ENCODE assay signal across 22 cellular contexts in the genomic region with DNA sequence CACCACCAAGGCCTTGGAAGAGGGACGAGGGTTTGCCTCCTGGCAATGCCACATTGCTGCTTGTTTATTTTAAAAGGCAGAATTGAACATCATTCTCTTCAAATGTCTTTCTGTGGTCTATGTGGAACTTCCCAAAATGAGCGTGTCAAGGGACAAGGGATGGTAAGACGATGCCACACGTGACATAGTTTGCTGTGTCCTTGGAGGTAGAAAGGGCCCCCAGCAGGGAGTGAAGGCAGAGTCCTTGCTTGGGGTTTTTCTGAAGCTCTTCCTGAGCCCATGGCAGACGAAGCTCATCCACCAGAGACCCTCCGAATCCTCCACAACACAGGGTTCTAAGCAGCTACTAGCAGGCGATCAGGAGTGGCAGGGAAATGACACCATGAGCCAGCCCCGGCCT. TPM values are rescaled to one million over a fixed set of nuclear protein-coding genes. Genes with fewer than 3 reads are reported as not detected.
"Had no signal": no experiment of that assay in that cellular context is flagged by ENCODE, and none has a peak within 500 bp of the region (broad histone marks: within the 10 kb centered on the region; RNA-seq: fewer than 3 reads in every experiment).

No MANE protein-coding gene starts in this region.

- H3K9me3 ChIP-seq: left ventricle myocardium inferior had no signal

- H3K9me3 Mint-ChIP-seq: activated naive CD8-positive, alpha-beta T cell treated with anti-CD3 and anti-CD28 coated beads, Interleukin-2, amount 10 ng/mL, durations not matched to agents 7 days and 5 days; activated T-helper 1 cell treated with anti-CD3 and anti-CD28 coated beads, Interleukin-12 subunit alpha, Interleukin-12 subunit beta, Interleukin-2, Interleukin-4 antibody, amounts not matched to agents 30 ng/mL and 10 ng/mL and 1 ng/mL, durations not matched to agents 14 hours and 24 hours and 36 hours; T-helper 2 cell treated with Interferon-gamma antibody and Interleukin-4, amounts not matched to agents 5 μg/mL and 100 μg/mL, for 36 hours had no signal

- H3K36me3 Mint-ChIP-seq: activated naive CD8-positive, alpha-beta T cell treated with anti-CD3 and anti-CD28 coated beads, Interleukin-2, amount 10 ng/mL, durations not matched to agents 7 days and 5 days; brain; WTC11 had no signal

- H3K4me3 Mint-ChIP-seq: activated CD4-positive, alpha-beta T cell treated with anti-CD3 and anti-CD28 coated beads for 36 hours; activated naive CD8-positive, alpha-beta T cell treated with anti-CD3 and anti-CD28 coated beads, Interleukin-2, amount 10 ng/mL, durations not matched to agents 7 days and 5 days; activated T-helper 1 cell treated with anti-CD3 and anti-CD28 coated beads, Interleukin-12 subunit alpha, Interleukin-12 subunit beta, Interleukin-2, Interleukin-4 antibody, amounts not matched to agents 30 ng/mL and 10 ng/mL and 1 ng/mL, durations not matched to agents 14 hours and 24 hours and 36 hours; brain; T-helper 2 cell treated with Interferon-gamma antibody and Interleukin-4, amounts not matched to agents 5 μg/mL and 100 μg/mL, for 36 hours; WTC11 had no signal

- ATAC-seq: activated CD4-positive, alpha-beta T cell treated with anti-CD3 and anti-CD28 coated beads for 36 hours; WTC11 had no signal

- H3K4me3 ChIP-seq: dorsolateral prefrontal cortex, left ventricle myocardium inferior had no signal

- DNase-seq: activated CD4-positive, alpha-beta T cell treated with anti-CD3 and anti-CD28 coated beads for 36 hours; activated CD4-positive, alpha-beta T cell treated with anti-CD3 and anti-CD28 coated beads, Interleukin-2, amount 50 U/mL, for 48 hours; activated naive CD8-positive, alpha-beta T cell treated with anti-CD3 and anti-CD28 coated beads, Interleukin-2, amount 10 ng/mL, durations not matched to agents 7 days and 5 days; caudate nucleus; dorsolateral prefrontal cortex; foreskin melanocyte; kidney glomerular epithelial cell; left ventricle myocardium inferior; mammary epithelial cell; occipital lobe; retina; stimulated activated CD4-positive, alpha-beta T cell treated with anti-CD3 and anti-CD28 coated beads, Interleukin-12 subunit alpha, Interleukin-12 subunit beta, amount 100 ng/mL, for 4 hours; stimulated activated CD4-positive, alpha-beta T cell treated with anti-CD3 and anti-CD28 coated beads, Interleukin-1b, Interleukin-23, amount 100 ng/mL, for 48 hours; stimulated activated naive CD4-positive, alpha-beta T cell treated with Interleukin-2 at 50 U/mL for 16 hours; trophoblast cell had no signal

- H3K36me3 ChIP-seq: left ventricle myocardium inferior had no signal

- H3K27ac ChIP-seq: dorsolateral prefrontal cortex, epithelial cell of prostate, left ventricle myocardium inferior had no signal

- H3K27ac Mint-ChIP-seq: activated CD4-positive, alpha-beta T cell treated with anti-CD3 and anti-CD28 coated beads for 36 hours; activated naive CD8-positive, alpha-beta T cell treated with anti-CD3 and anti-CD28 coated beads, Interleukin-2, amount 10 ng/mL, durations not matched to agents 7 days and 5 days; activated T-helper 1 cell treated with anti-CD3 and anti-CD28 coated beads, Interleukin-12 subunit alpha, Interleukin-12 subunit beta, Interleukin-2, Interleukin-4 antibody, amounts not matched to agents 30 ng/mL and 10 ng/mL and 1 ng/mL, durations not matched to agents 14 hours and 24 hours and 36 hours; brain; T-helper 2 cell treated with Interferon-gamma antibody and Interleukin-4, amounts not matched to agents 5 μg/mL and 100 μg/mL, for 36 hours; WTC11 had no signal

RNA-seq across cellular contexts. Expression of a gene that starts 28.3 kb away (rescaled TPM):
- total RNA-seq: activated naive CD8-positive, alpha-beta T cell treated with anti-CD3 and anti-CD28 coated beads, Interleukin-2, amount 10 ng/mL, durations not matched to agents 7 days and 5 days; myocyte had no signal
- polyA plus RNA-seq: mammary epithelial cell, neural cell had no signal

RNA-seq across cellular contexts. Expression of a gene that starts 59.1 kb away (rescaled TPM):
- total RNA-seq: activated naive CD8-positive, alpha-beta T cell treated with anti-CD3 and anti-CD28 coated beads, Interleukin-2, amount 10 ng/mL, durations not matched to agents 7 days and 5 days; myocyte had no signal
